10 cellular contexts compared by ENCODE assay signal in the genomic region with DNA sequence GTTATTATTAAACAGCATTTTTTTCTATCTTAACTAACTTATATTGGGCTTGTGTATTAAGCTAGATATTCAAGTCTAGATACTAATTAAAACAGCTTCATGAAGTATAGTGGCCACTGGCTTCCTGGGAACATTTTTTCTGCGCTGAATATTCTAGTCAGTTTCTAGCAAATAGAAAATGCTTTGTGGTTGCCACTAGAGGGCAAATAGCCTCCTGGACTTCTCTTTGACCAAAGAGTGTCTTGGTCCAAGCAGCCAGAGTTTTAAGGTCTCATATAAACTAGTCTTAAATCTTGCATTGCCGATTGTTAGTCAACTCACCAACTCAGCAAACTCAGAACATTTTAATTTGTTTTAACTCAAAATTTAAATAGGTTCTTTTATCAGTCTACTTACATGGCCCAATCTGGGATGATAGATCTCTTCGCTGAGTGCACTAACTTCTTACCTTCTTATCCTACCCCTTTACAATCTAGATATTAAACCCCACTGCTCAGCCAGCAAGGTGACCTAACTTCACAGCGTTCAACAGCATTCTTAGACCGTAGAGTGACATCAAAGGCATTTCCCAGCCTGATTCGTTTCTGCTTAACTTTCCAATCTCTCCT. TPM values are rescaled to one million over a fixed set of nuclear protein-coding genes. Genes with fewer than 3 reads are reported as not detected.
DNase-seq lines count a peak whose midpoint lies in the region; ATAC-seq and TF ChIP-seq lines count a peak whose summit lies in the region.
"Had no signal": no experiment of that assay in that cellular context is flagged by ENCODE, and none has a peak within 500 bp of the region (broad histone marks: within the 10 kb centered on the region; RNA-seq: fewer than 3 reads in every experiment).

No MANE protein-coding gene starts in this region.

- peak overlapping the region; percentile 55 for H3K4ac ChIP-seq in mesendoderm (ENCODE audit: low read depth, low read length)

- H3K18ac ChIP-seq in mesendoderm (ENCODE audit: low read length), result no peak overlapping the region

- H2BK15ac ChIP-seq in mesendoderm (replicated peaks; ENCODE audit: low read depth), result peak overlapping the region; percentile 64

- no peak overlapping the region for H3K56ac ChIP-seq in mesendoderm (ENCODE audit: low read length)

- H2BK5ac ChIP-seq in mesendoderm (ENCODE audit: low read length), result no peak overlapping the region

- no peak overlapping the region for H3K4me2 ChIP-seq in mesendoderm (ENCODE audit: low read length)

- ATAC-seq in GM19324 (IDR thresholded peaks at IDR 0.05; ENCODE audit: low FRiP score, unreplicated experiment) (no peak), GM21360 (IDR thresholded peaks at IDR 0.05; ENCODE audit: unreplicated experiment) (no peak)

- no peaks in the 10 kb centered on the region for H3K79me1 ChIP-seq in mesendoderm (ENCODE audit: low read length)

- no peak overlapping the region for H3K27ac ChIP-seq in mesendoderm (ENCODE audit: low read depth, low read length)
- H3K27ac ChIP-seq: neutrophil, SJSA1 had no signal

- H2AK5ac ChIP-seq in mesendoderm (ENCODE audit: low read length), result no peak overlapping the region

- no CpG with 5 or more reads among the region's 6 CpGs for WGBS in mesendoderm (ENCODE audit: extremely low coverage, insufficient coverage, low lambda C conversion rate)

- no peak overlapping the region for H4K5ac ChIP-seq in mesendoderm (ENCODE audit: low read length)

- no peak overlapping the region for H4K8ac ChIP-seq in mesendoderm (ENCODE audit: low read depth, low read length)

- H3K4me1 ChIP-seq in mesendoderm (ENCODE audit: control insufficient read depth, low read depth, low read length), result no peaks in the 10 kb centered on the region
- H3K4me1 ChIP-seq: SJSA1 had no signal

- no peak overlapping the region for H3K9ac ChIP-seq in mesendoderm (ENCODE audit: low read length)

- no peak overlapping the region for H2BK120ac ChIP-seq in mesendoderm (ENCODE audit: low read depth, low read length)

- H3K4me3 ChIP-seq in cardiac fibroblast (replicated peaks in 1 of 2; ENCODE audit: low read depth in 2 of 2, low read length in 2 of 2) (no peak overlapping the region), mesendoderm (ENCODE audit: low read length) (no peak overlapping the region)
- H3K4me3 ChIP-seq: SJSA1 had no signal

- TF ChIP-seq CTCF in cardiac fibroblast (IDR thresholded peaks at IDR 0.05; ENCODE audit: low read depth, low read length), result peak; percentile 73

- DNase-seq in GF-D8 (lab: John Stamatoyannopoulos, UW) (peak; percentile 10), LHCN-M2 (ENCODE audit: low read depth) (peak; percentile 32), cardiac fibroblast (ENCODE audit: low read depth in 2 of 2) (peak; percentile 70 to 86), mesendoderm (peak; percentile 59)
- DNase-seq in activated naive CD4-positive, alpha-beta T cell treated with anti-CD3 and anti-CD28 coated beads, Interleukin-2, amount 50 U/mL, for 16 hours, result no peak
- DNase-seq in activated CD8-positive, alpha-beta memory T cell treated with anti-CD3 and anti-CD28 coated beads, Interleukin-2, amount 50 U/mL, for 4 hours, result no peak

- no peaks in the 10 kb centered on the region for H3K27me3 ChIP-seq in mesendoderm (ENCODE audit: insufficient read depth, low read length, poor library complexity)
- H3K27me3 ChIP-seq: SJSA1 had no signal

- H3K23ac ChIP-seq in mesendoderm (ENCODE audit: low read length), result no peak overlapping the region

- H3K79me2 ChIP-seq in mesendoderm (ENCODE audit: control insufficient read depth, insufficient read depth, low read length), result no peaks in the 10 kb centered on the region

- no peaks in the 10 kb centered on the region for H3K36me3 ChIP-seq in mesendoderm (ENCODE audit: control insufficient read depth, insufficient read depth, low read length)
- H3K36me3 ChIP-seq: neutrophil, SJSA1 had no signal

RNA-seq across cellular contexts. Expression of a gene that starts 24.6 kb away (rescaled TPM):
- not detected in 2 replicates for total RNA-seq in LHCN-M2 (2014; rRNA removed)
- not detected for polyA plus RNA-seq in LHCN-M2 (2012)
- polyA plus RNA-seq in mesendoderm (2013, experiment 1 of 2), result 21.2 TPM
- polyA plus RNA-seq in mesendoderm (2013, experiment 2 of 2), result 20.1 TPM

Comparison
In these comparisons a context has a peak if more than half of its experiments do, and no peak if none do; other contexts are left out.
1. DNase-seq: peak in GF-D8 (single experiment), LHCN-M2 (single experiment), cardiac fibroblast (2 of 2) and mesendoderm (single experiment); none in activated naive CD4-positive, alpha-beta T cell treated with anti-CD3 and anti-CD28 coated beads, Interleukin-2, amount 50 U/mL, for 16 hours (single experiment) and activated CD8-positive, alpha-beta memory T cell treated with anti-CD3 and anti-CD28 coated beads, Interleukin-2, amount 50 U/mL, for 4 hours (single experiment).